In the genomic region with DNA sequence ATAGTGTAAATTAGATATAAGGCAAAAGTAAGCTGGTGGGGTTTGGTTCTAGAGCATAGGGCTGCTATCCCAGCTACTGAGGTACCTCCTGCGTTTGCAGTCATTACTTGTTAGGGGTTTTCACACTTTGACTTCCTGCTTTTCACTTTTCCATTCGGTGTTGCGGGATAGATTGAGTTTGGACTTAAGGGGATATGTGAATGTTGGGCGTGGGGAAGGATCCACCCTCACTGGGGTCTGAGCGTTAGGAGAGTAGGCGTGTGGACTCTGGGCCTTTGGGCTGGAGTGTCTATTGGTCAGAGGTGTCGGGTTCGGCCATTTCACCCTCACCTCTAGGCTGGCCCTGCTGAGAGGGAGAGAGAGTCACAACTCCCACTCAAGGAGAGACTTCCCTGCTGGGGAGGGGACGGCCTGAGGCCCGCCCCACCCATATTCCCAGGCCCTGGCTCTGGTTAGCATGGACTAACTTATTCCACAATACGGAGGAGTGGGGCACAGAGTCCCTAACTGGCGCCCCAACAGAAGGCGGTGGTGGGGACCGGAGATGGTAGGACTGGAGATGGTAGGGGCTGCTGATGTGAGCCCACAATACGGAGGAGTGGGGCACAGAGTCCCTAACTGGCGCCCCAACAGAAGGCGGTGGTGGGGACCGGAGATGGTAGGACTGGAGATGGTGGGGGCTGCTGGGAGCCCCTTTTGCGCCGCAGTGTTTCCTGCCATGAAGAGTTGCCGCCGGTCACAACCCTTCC, we compare ENCODE assay signal across 9 cellular contexts. TPM values are rescaled to one million over a fixed set of nuclear protein-coding genes. Genes with fewer than 3 reads are reported as not detected.
A peak's percentile ranks its signal among the peaks of the same experiment; 100 is the strongest.
DNase-seq lines count a peak whose midpoint lies in the region; ATAC-seq, FAIRE-seq and TF ChIP-seq lines count a peak whose summit lies in the region.
"Had no signal": no experiment of that assay in that cellular context is flagged by ENCODE, and none has a peak within 500 bp of the region (broad histone marks: within the 10 kb centered on the region; RNA-seq: fewer than 3 reads in every experiment).

No MANE protein-coding gene starts in this region.

- no peaks in the 10 kb centered on the region for H3K27me3 ChIP-seq in adipocyte (replicated peaks; ENCODE audit: control insufficient read depth, insufficient read depth, low read length)
- peaks cover 3% of the 10 kb centered on the region for H3K27me3 ChIP-seq in keratinocyte (ENCODE audit: control insufficient read depth, extremely low read depth, insufficient read depth, low read length)
- no peaks in the 10 kb centered on the region for H3K27me3 ChIP-seq in subcutaneous abdominal adipose tissue (ENCODE audit: control insufficient read depth in 5 of 5, insufficient read depth in 4 of 5, low read length in 5 of 5)

- CTCF ChIA-PET in activated CD4-positive, alpha-beta T cell treated with anti-CD3 and anti-CD28 coated beads for 36 hours (lab: Charles Lee), result interaction anchor here (1.2 kb wide), 1 partner anchor 114 kb away, joined by 3 read pairs; no protein-coding TSS in a partner anchor

- H3K4me1 Mint-ChIP-seq in activated CD4-positive, alpha-beta T cell treated with anti-CD3 and anti-CD28 coated beads for 36 hours, result peaks cover 49% of the 10 kb centered on the region

- no peak overlapping the region for H3K27ac ChIP-seq in keratinocyte (ENCODE audit: control insufficient read depth, insufficient read depth, low read length)
- H3K27ac ChIP-seq in subcutaneous abdominal adipose tissue (ENCODE audit: low read depth, low read length), result no peak overlapping the region

- dilution Hi-C loops in keratinocyte (cut with MboI; ENCODE audit: extremely low pct_ligation_motif_present, low sequenced_read_pairs), result no loop called here

- peaks cover 1% of the 10 kb centered on the region for H3K36me3 ChIP-seq in adipocyte (ENCODE audit: control insufficient read depth, insufficient read depth, low read length, severe bottlenecking)
- H3K36me3 ChIP-seq in keratinocyte (ENCODE audit: control insufficient read depth in 2 of 2, extremely low read depth in 1 of 2, insufficient read depth in 2 of 2, low read length in 2 of 2), result peaks cover 0 to under 1% of the 10 kb centered on the region in 2 experiments
- H3K36me3 ChIP-seq in subcutaneous abdominal adipose tissue (ENCODE audit: control insufficient read depth in 5 of 5, insufficient read depth in 5 of 5, low read length in 5 of 5), result peaks cover 0 to 2% (median under 1%) of the 10 kb centered on the region in 5 donors

- no peaks in the 10 kb centered on the region for H3K27me3 Mint-ChIP-seq in activated CD4-positive, alpha-beta T cell treated with anti-CD3 and anti-CD28 coated beads for 36 hours

- DNase-seq in activated CD4-positive, alpha-beta T cell treated with anti-CD3 and anti-CD28 coated beads for 36 hours, result no peak
- no peak for DNase-seq in activated CD4-positive, alpha-beta T cell treated with anti-CD3 and anti-CD28 coated beads, Interleukin-2, amount 50 U/mL, for 4 hours
- DNase-seq in adipocyte (ENCODE audit: low read depth) (no peak), keratinocyte (ENCODE audit: low read depth, low spot score) (no peak), DMS 273 treated with DMSO at 0.1 percent for 48 hours (lab: John Stamatoyannopoulos, UW) (no peak)

- POLR2A ChIA-PET in activated CD4-positive, alpha-beta T cell treated with anti-CD3 and anti-CD28 coated beads for 36 hours (lab: Charles Lee), result no interaction called here

- H3K27ac Mint-ChIP-seq in activated CD4-positive, alpha-beta T cell treated with anti-CD3 and anti-CD28 coated beads for 36 hours, result peak overlapping the region; percentile 95

- H3K4me2 ChIP-seq in keratinocyte (ENCODE audit: control insufficient read depth, extremely low read depth, insufficient read depth, low read depth, low read length), result peak overlapping the region; percentile 99

- ATAC-seq in activated CD4-positive, alpha-beta T cell treated with anti-CD3 and anti-CD28 coated beads for 36 hours, result no peak
- ATAC-seq in HG03521 (IDR thresholded peaks at IDR 0.05; ENCODE audit: unreplicated experiment), result no peak
- ATAC-seq in GM21390 (IDR thresholded peaks at IDR 0.05; ENCODE audit: unreplicated experiment), result no peak

- peaks cover 22% of the 10 kb centered on the region for H3K36me3 Mint-ChIP-seq in activated CD4-positive, alpha-beta T cell treated with anti-CD3 and anti-CD28 coated beads for 36 hours (ENCODE audit: low read depth)

- intact Hi-C loops in activated CD4-positive, alpha-beta T cell treated with anti-CD3 and anti-CD28 coated beads for 36 hours (cut with DNase I, micrococcal nuclease), result loop anchor here (2.0 to 5.0 kb wide), 8 partner anchors 31 to 896 kb away; a partner anchor contains a TSS

- H4K20me1 ChIP-seq in keratinocyte (ENCODE audit: control insufficient read depth, extremely low read depth, insufficient read depth, low read length), result no peaks in the 10 kb centered on the region

- no peak for FAIRE-seq in keratinocyte (lab: Jason Lieb, UNC)

- peak overlapping the region; percentile 84 for H3K4me3 Mint-ChIP-seq in activated CD4-positive, alpha-beta T cell treated with anti-CD3 and anti-CD28 coated beads for 36 hours

- no peak overlapping the region for H2AFZ ChIP-seq in keratinocyte (ENCODE audit: control insufficient read depth, low read length)

- H3K79me2 ChIP-seq in keratinocyte (ENCODE audit: control insufficient read depth, insufficient read depth, low read length), result peaks cover 21% of the 10 kb centered on the region

- TF ChIP-seq CTCF in keratinocyte (optimal IDR thresholded peaks at IDR 0.05 in 1 of 3, IDR thresholded peaks at IDR 0.05 in 1 of 3, conservative IDR thresholded peaks at IDR 0.05 in 1 of 3; ENCODE audit: extremely low read depth in 1 of 3, insufficient read depth in 2 of 3, low read length in 3 of 3), result no peak

- H3K9me3 ChIP-seq in adipocyte (ENCODE audit: control insufficient read depth, low read length), result no peaks in the 10 kb centered on the region
- no peaks in the 10 kb centered on the region for H3K9me3 ChIP-seq in keratinocyte (ENCODE audit: control insufficient read depth, low read depth, low read length)
- no peaks in the 10 kb centered on the region for H3K9me3 ChIP-seq in subcutaneous abdominal adipose tissue (ENCODE audit: control insufficient read depth in 5 of 5, low read length in 5 of 5)

- peak overlapping the region; percentile 96 for H3K4me3 ChIP-seq in adipocyte (ENCODE audit: low read length)
- H3K4me3 ChIP-seq in keratinocyte (ENCODE audit: control insufficient read depth in 2 of 3, extremely low read depth in 1 of 3, insufficient read depth in 2 of 3, low read depth in 1 of 3, low read length in 3 of 3), result peak overlapping the region in 2 of 3 experiments; percentile 92 to 96
- H3K4me3 ChIP-seq in subcutaneous abdominal adipose tissue (ENCODE audit: low read depth in 1 of 5, low read length in 5 of 5), result peak overlapping the region; percentile 32 to 91 (median 87)

- peaks cover 68% of the 10 kb centered on the region for H3K4me1 ChIP-seq in adipocyte (ENCODE audit: control insufficient read depth, insufficient read depth, low read length)
- peaks cover 23% of the 10 kb centered on the region for H3K4me1 ChIP-seq in keratinocyte (ENCODE audit: control insufficient read depth, extremely low read depth, insufficient read depth, low read length)
- peaks cover 6 to 69% (median 62%) of the 10 kb centered on the region in 5 donors for H3K4me1 ChIP-seq in subcutaneous abdominal adipose tissue (ENCODE audit: control insufficient read depth in 5 of 5, insufficient read depth in 5 of 5, low read length in 5 of 5)

- H3K9me1 ChIP-seq in keratinocyte (ENCODE audit: control insufficient read depth, extremely low read depth, insufficient read depth, low read length), result no peaks in the 10 kb centered on the region

- H3K9me3 Mint-ChIP-seq in activated CD4-positive, alpha-beta T cell treated with anti-CD3 and anti-CD28 coated beads for 36 hours (ENCODE audit: low read depth), result no peaks in the 10 kb centered on the region

- H3K9ac ChIP-seq in adipocyte (ENCODE audit: low read length) (peak overlapping the region; percentile 91), keratinocyte (ENCODE audit: control insufficient read depth, extremely low read depth, insufficient read depth, low read length) (peak overlapping the region; percentile 81), subcutaneous abdominal adipose tissue (ENCODE audit: low read length in 5 of 5) (peak overlapping the region in 3 of 5 donors; percentile 31 to 86 (median 66))

RNA-seq across cellular contexts. Expression of a gene that starts 1.6 kb away (rescaled TPM):
- total RNA-seq in activated CD4-positive, alpha-beta T cell treated with anti-CD3 and anti-CD28 coated beads for 36 hours, result 10 to 100 TPM; 58.5 to 86.3 TPM
- polyA plus RNA-seq in keratinocyte, result 39.9 to 61.2 TPM (median 53.3 TPM) in 3 replicates
- polyA plus RNA-seq in keratinocyte (2011; ENCODE audit: low read depth), result 55.4 TPM
- polyA plus RNA-seq in keratinocyte (2011; cell fraction: cytosol; rRNA removed), result 40.4 and 74.0 TPM in 2 replicates
- polyA plus RNA-seq in keratinocyte (2011; cell fraction: nucleus; rRNA removed), result 52.7 and 65.3 TPM in 2 replicates
- 28.9 and 29.2 TPM in 2 replicates for polyA plus RNA-seq in keratinocyte (2012; ENCODE audit: low replicate concordance)
- 22.4 to 55.7 TPM (median 43.9 TPM) in 3 replicates for polyA minus RNA-seq in keratinocyte
- polyA minus RNA-seq in keratinocyte (2011; cell fraction: cytosol; rRNA and poly(A)+ RNA removed), result 25.5 TPM
- 19.1 and 40.7 TPM in 2 replicates for polyA minus RNA-seq in keratinocyte (2011; cell fraction: nucleus; rRNA and poly(A)+ RNA removed)

RNA-seq across cellular contexts. Expression of a gene that starts 31.2 kb away (rescaled TPM):
- total RNA-seq in activated CD4-positive, alpha-beta T cell treated with anti-CD3 and anti-CD28 coated beads for 36 hours, result 10 to 100 TPM; 32.3 to 47.6 TPM
- polyA plus RNA-seq in keratinocyte, result 22.7 to 28.7 TPM (median 25.2 TPM) in 3 replicates
- polyA plus RNA-seq in keratinocyte (2011; ENCODE audit: low read depth), result 10.4 TPM
- polyA plus RNA-seq in keratinocyte (2011; cell fraction: cytosol; rRNA removed), result 14.5 and 16.8 TPM in 2 replicates
- polyA plus RNA-seq in keratinocyte (2011; cell fraction: nucleus; rRNA removed), result 69.6 and 76.6 TPM in 2 replicates
- 21.5 and 24.3 TPM in 2 replicates for polyA plus RNA-seq in keratinocyte (2012; ENCODE audit: low replicate concordance)
- 30.2 to 36.5 TPM (median 34.4 TPM) in 3 replicates for polyA minus RNA-seq in keratinocyte
- 29.0 TPM for polyA minus RNA-seq in keratinocyte (2011; cell fraction: cytosol; rRNA and poly(A)+ RNA removed)
- polyA minus RNA-seq in keratinocyte (2011; cell fraction: nucleus; rRNA and poly(A)+ RNA removed), result 18.7 and 20.7 TPM in 2 replicates

RNA-seq across cellular contexts. Expression of a gene that starts 31.3 kb away (rescaled TPM):
- total RNA-seq in activated CD4-positive, alpha-beta T cell treated with anti-CD3 and anti-CD28 coated beads for 36 hours, result 10 to 100 TPM; 29.4 to 35.3 TPM
- 4.7 to 9.9 TPM (median 5.6 TPM) in 3 replicates for polyA plus RNA-seq in keratinocyte
- 4.5 TPM for polyA plus RNA-seq in keratinocyte (2011; ENCODE audit: low read depth)
- polyA plus RNA-seq in keratinocyte (2011; cell fraction: cytosol; rRNA removed), result 1.8 and 3.5 TPM in 2 replicates
- polyA plus RNA-seq in keratinocyte (2011; cell fraction: nucleus; rRNA removed), result 27.9 and 29.9 TPM in 2 replicates
- 5.7 and 8.8 TPM in 2 replicates for polyA plus RNA-seq in keratinocyte (2012; ENCODE audit: low replicate concordance)
- 1.6 to 4.3 TPM (median 3.1 TPM) in 3 replicates for polyA minus RNA-seq in keratinocyte
- 6.1 TPM for polyA minus RNA-seq in keratinocyte (2011; cell fraction: cytosol; rRNA and poly(A)+ RNA removed)
- polyA minus RNA-seq in keratinocyte (2011; cell fraction: nucleus; rRNA and poly(A)+ RNA removed), result 5.9 and 6.2 TPM in 2 replicates

RNA-seq across cellular contexts. Expression of a gene that starts 55.6 kb away (rescaled TPM):
- total RNA-seq in activated CD4-positive, alpha-beta T cell treated with anti-CD3 and anti-CD28 coated beads for 36 hours, result not detected
- not detected in 3 replicates for polyA plus RNA-seq in keratinocyte
- not detected for polyA plus RNA-seq in keratinocyte (2011; ENCODE audit: low read depth)
- polyA plus RNA-seq in keratinocyte (2011; cell fraction: cytosol; rRNA removed), result not detected in 2 replicates
- polyA plus RNA-seq in keratinocyte (2011; cell fraction: nucleus; rRNA removed), result not detected in 2 replicates
- polyA plus RNA-seq in keratinocyte (2012; ENCODE audit: low replicate concordance), result not detected in 2 replicates
- polyA minus RNA-seq in keratinocyte, result not detected in 3 replicates
- polyA minus RNA-seq in keratinocyte (2011; cell fraction: cytosol; rRNA and poly(A)+ RNA removed), result not detected
- not detected in 2 replicates for polyA minus RNA-seq in keratinocyte (2011; cell fraction: nucleus; rRNA and poly(A)+ RNA removed)
- total RNA-seq: T-helper 2 cell treated with Interferon-gamma antibody and Interleukin-4, amounts not matched to agents 100 ng/mL and 5 ng/mL, for 36 hours had no signal

RNA-seq across cellular contexts. Expression of a gene that starts 56.9 kb away (rescaled TPM):
- not detected for total RNA-seq in activated CD4-positive, alpha-beta T cell treated with anti-CD3 and anti-CD28 coated beads for 36 hours
- polyA plus RNA-seq in keratinocyte, result not detected in 3 replicates
- polyA plus RNA-seq in keratinocyte (2011; ENCODE audit: low read depth), result not detected
- not detected in 2 replicates for polyA plus RNA-seq in keratinocyte (2011; cell fraction: cytosol; rRNA removed)
- polyA plus RNA-seq in keratinocyte (2011; cell fraction: nucleus; rRNA removed), result not detected in 2 replicates
- polyA plus RNA-seq in keratinocyte (2012; ENCODE audit: low replicate concordance), result not detected in 2 replicates
- polyA minus RNA-seq in keratinocyte, result not detected in 3 replicates
- polyA minus RNA-seq in keratinocyte (2011; cell fraction: cytosol; rRNA and poly(A)+ RNA removed), result not detected
- not detected in 2 replicates for polyA minus RNA-seq in keratinocyte (2011; cell fraction: nucleus; rRNA and poly(A)+ RNA removed)
- total RNA-seq: T-helper 2 cell treated with Interferon-gamma antibody and Interleukin-4, amounts not matched to agents 100 ng/mL and 5 ng/mL, for 36 hours had no signal
